Comparison of ENCODE assay signal across 8 cellular contexts in the genomic region with DNA sequence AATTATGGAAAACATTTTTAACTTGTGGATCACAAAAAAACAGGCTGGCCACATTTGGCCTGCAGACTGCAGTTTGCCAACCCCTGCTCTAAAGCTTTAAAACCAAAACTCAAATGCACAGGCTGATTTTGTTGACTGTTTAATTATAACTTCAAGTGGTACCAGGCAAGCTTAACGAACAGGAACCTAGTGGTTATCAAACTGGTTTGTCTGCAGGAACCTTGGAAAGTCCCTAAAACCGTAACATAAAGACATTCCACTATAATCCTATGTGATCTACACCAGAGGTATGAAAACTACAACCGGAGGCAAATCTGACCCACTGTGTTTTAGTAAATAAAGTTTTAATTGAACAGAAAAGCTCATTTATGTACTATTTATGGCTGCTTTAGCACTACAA. TPM values are rescaled to one million over a fixed set of nuclear protein-coding genes. Genes with fewer than 3 reads are reported as not detected.
DNase-seq lines count a peak whose midpoint lies in the region; ATAC-seq and TF ChIP-seq lines count a peak whose summit lies in the region.
"Had no signal": no experiment of that assay in that cellular context is flagged by ENCODE, and none has a peak within 500 bp of the region (broad histone marks: within the 10 kb centered on the region; RNA-seq: fewer than 3 reads in every experiment).

No MANE protein-coding gene starts in this region.

- BruUV-seq in OCI-LY7 (replicated peaks; lab: Mats Ljungman, UMichigan) = no TSS peak
- BruUV-seq in Caco-2 (replicated peaks; lab: Mats Ljungman, UMichigan) = no TSS peak

- no peaks in the 10 kb centered on the region for H3K27me3 ChIP-seq in GM23338 (ENCODE audit: insufficient read depth)
- no peaks in the 10 kb centered on the region for H3K27me3 ChIP-seq in Caco-2 (replicated peaks; ENCODE audit: control insufficient read depth, insufficient read depth, low read length)

- H3K27me3 Mint-ChIP-seq in GM23338 (ENCODE audit: insufficient read depth, low read depth, poor library complexity) (peaks cover 3% of the 10 kb centered on the region), naive B cell (no peaks in the 10 kb centered on the region), Caco-2 (ENCODE audit: insufficient read depth, unreplicated experiment) (no peaks in the 10 kb centered on the region)

- H3K27ac ChIP-seq in GM23338 (ENCODE audit: low read depth) (peak overlapping the region; percentile 7; the same call in 1 of the 2 replicates), OCI-LY7 (ENCODE audit: low read depth, low read length, poor library complexity, severe bottlenecking) (peak overlapping the region; percentile 71)

- no peak for DNase-seq in GM23338 (ENCODE audit: low spot score)
- DNase-seq in OCI-LY7 (ENCODE audit: low spot score) = peak; percentile 52
- DNase-seq in naive B cell = peak; percentile 51
- DNase-seq in HUDEP-2 (lab: John Stamatoyannopoulos, UW; ENCODE audit: unreplicated experiment in 76 of 76) = no peak
- DNase-seq in HuH-7 (ENCODE audit: low spot score) = no peak
- DNase-seq in Caco-2 = no peak
- DNase-seq: cerebellar nuclear complex had no signal

- H3K4me1 Mint-ChIP-seq in GM23338 (peaks cover 50% of the 10 kb centered on the region), naive B cell (peaks cover 52 to 87% (median 75%) of the 10 kb centered on the region in 3 donors), Caco-2 (ENCODE audit: low read depth, unreplicated experiment) (peaks cover 7% of the 10 kb centered on the region)

- no peaks in the 10 kb centered on the region for H3K9me3 Mint-ChIP-seq in GM23338
- H3K9me3 Mint-ChIP-seq in naive B cell = no peaks in the 10 kb centered on the region
- H3K9me3 Mint-ChIP-seq in Caco-2 (ENCODE audit: unreplicated experiment) = no peaks in the 10 kb centered on the region

- H3F3A ChIP-seq in GM23338 (replicated peaks; ENCODE audit: low read depth) = no peaks in the 10 kb centered on the region

- H3K4me2 ChIP-seq in GM23338 (peak overlapping the region; percentile 15; the same call in 1 of the 2 replicates), OCI-LY7 (ENCODE audit: low read length) (peak overlapping the region; percentile 81)

- H3K36me3 ChIP-seq in GM23338 (ENCODE audit: insufficient read depth) (no peaks in the 10 kb centered on the region), OCI-LY7 (ENCODE audit: insufficient read depth, low read length) (peaks cover 12% of the 10 kb centered on the region), Caco-2 (ENCODE audit: control insufficient read depth, insufficient read depth, low read length) (0 out of 2 replicates have a peak, but pooled peaks cover 1% of the 10 kb centered on the region)

- H3K4me3 Mint-ChIP-seq in GM23338 (no peak overlapping the region), naive B cell (peak overlapping the region; percentile 48 to 82 (median 74)), Caco-2 (ENCODE audit: unreplicated experiment) (no peak overlapping the region)

- H3K4me1 ChIP-seq in GM23338 (ENCODE audit: insufficient read depth) (peaks cover 55% of the 10 kb centered on the region), OCI-LY7 (ENCODE audit: insufficient read depth, low read length, poor library complexity, severe bottlenecking) (peaks cover 77% of the 10 kb centered on the region), Caco-2 (peaks cover 33% of the 10 kb centered on the region)

- TF ChIP-seq CTCF in GM23338 (conservative IDR thresholded peaks at IDR 0.05; ENCODE audit: low read depth in 2 of 2) (no peak), OCI-LY7 (conservative IDR thresholded peaks at IDR 0.05; ENCODE audit: low read length) (no peak), Caco-2 (IDR thresholded peaks at IDR 0.05; ENCODE audit: insufficient read depth in 1 of 2, low read depth in 1 of 2, low read length in 1 of 2, severe bottlenecking in 1 of 2, unreplicated experiment in 1 of 2) (no peak)

- H3K27ac Mint-ChIP-seq in GM23338 = no peak overlapping the region
- H3K27ac Mint-ChIP-seq in naive B cell = peak overlapping the region; percentile 72 to 94 (median 92)
- no peak overlapping the region for H3K27ac Mint-ChIP-seq in Caco-2 (ENCODE audit: unreplicated experiment)

- H3K9me2 ChIP-seq in GM23338 (ENCODE audit: insufficient read depth) (no peaks in the 10 kb centered on the region), OCI-LY7 (ENCODE audit: insufficient read depth, low read length) (no peaks in the 10 kb centered on the region)

- H3K4me3 ChIP-seq in GM23338 (no peak overlapping the region), OCI-LY7 (ENCODE audit: low read depth, low read length, poor library complexity, severe bottlenecking) (peak overlapping the region; percentile 46), Caco-2 (ENCODE audit: low read depth, low read length) (no peak overlapping the region)

- POLR2A ChIA-PET in OCI-LY7 (lab: Charles Lee) (interaction anchor here (0.5 to 2.5 kb wide), 13 partner anchors 10 to 1948 kb away, joined by 3 to 16 read pairs (median 3); no protein-coding TSS in a partner anchor), Caco-2 (lab: Charles Lee) (no interaction called here)

- peak; percentile 56 for ATAC-seq in GM18858 (IDR thresholded peaks at IDR 0.05; ENCODE audit: unreplicated experiment)
- ATAC-seq in GM23338 = peak; percentile 23; the same call in 1 of the 3 replicates
- ATAC-seq in naive B cell (ENCODE audit: low read depth in 2 of 2) = peak; percentile 90

- no peaks in the 10 kb centered on the region; the same call in 2 of the 3 replicates for H3K36me3 Mint-ChIP-seq in GM23338 (ENCODE audit: low read depth)
- H3K36me3 Mint-ChIP-seq in naive B cell = no peaks in the 10 kb centered on the region
- H3K36me3 Mint-ChIP-seq in Caco-2 (ENCODE audit: insufficient read depth, unreplicated experiment) = peaks cover 30% of the 10 kb centered on the region

- H2AFZ ChIP-seq in GM23338 (no peak overlapping the region), OCI-LY7 (ENCODE audit: low read length) (no peak overlapping the region)

- CTCF ChIA-PET in OCI-LY7 (lab: Charles Lee; ENCODE audit: unreplicated experiment) (no interaction called here), Caco-2 (lab: Charles Lee) (no interaction called here)

- intact Hi-C loops in OCI-LY7 (cut with micrococcal nuclease; ENCODE audit: unreplicated experiment) = loop anchor here (5.0 kb wide), 2 partner anchors 47 to 83 kb away; no protein-coding TSS in a partner anchor
- intact Hi-C loops in Caco-2 (cut with micrococcal nuclease; ENCODE audit: unreplicated experiment) = no loop called here

- H4K20me1 ChIP-seq in GM23338 (replicated peaks; ENCODE audit: insufficient read depth) (peaks cover 85% of the 10 kb centered on the region), OCI-LY7 (ENCODE audit: insufficient read depth, low read length) (peaks cover 42% of the 10 kb centered on the region)

- H3K9me3 ChIP-seq in OCI-LY7 (ENCODE audit: low read length) = no peaks in the 10 kb centered on the region
- peaks cover 4% of the 10 kb centered on the region; the same call in 1 of the 2 replicates for H3K9me3 ChIP-seq in Caco-2

- H3K79me2 ChIP-seq in GM23338 (replicated peaks; ENCODE audit: insufficient read depth) = peaks cover 100% of the 10 kb centered on the region
- H3K79me2 ChIP-seq in OCI-LY7 (ENCODE audit: insufficient read depth, low read depth, low read length) = peaks cover 100% of the 10 kb centered on the region

TF ChIP-seq in GM23338, 12 proteins besides CTCF, POLR2A, EP300 and RAD21 (continues in another document):
- no peak for TF ChIP-seq STAT1 (IDR thresholded peaks at IDR 0.05; ENCODE audit: unreplicated experiment)

RNA-seq across cellular contexts. Expression of gene TBL1XR1, which starts 52.4 kb away (rescaled TPM):
- 122 and 130 TPM in 2 replicates for total RNA-seq in GM23338 (2014; rRNA removed; shearing (Covaris generic))
- polyA plus RNA-seq in GM23338 (2016; fragmentation: Nextera tagmentation; extraction: Ambion mirVana) (37.7 and 49.6 TPM in 2 replicates), naive B cell (ENCODE audit: low read depth in 6 of 6) (10 to 100 TPM; 18.4 to 48.3 (median 33.2) TPM)
- 103 and 121 TPM in 2 replicates for total RNA-seq in OCI-LY7 (2014; rRNA removed; shearing (Covaris generic))
- total RNA-seq in OCI-LY7 (2022) (158 and 162 TPM in 2 replicates), Caco-2 (2022) (127 and 140 TPM in 2 replicates)

Comparison
In these comparisons a context has a peak if more than half of its experiments do, and no peak if none do; other contexts are left out.
1. ATAC-seq: peak in every context shown above with its lines; median percentile 90 in naive B cell; 56 in GM18858; 23 in GM23338.
2. DNase-seq: peak in OCI-LY7 (single experiment) and naive B cell (single experiment); none in GM23338 (single experiment), HUDEP-2 (0 of 76), HuH-7 (single experiment) and Caco-2 (0 of 2).
3. H3K27ac Mint-ChIP-seq: peak in naive B cell (6 of 6); none in GM23338 (single experiment) and Caco-2 (single experiment).
4. H3K4me3 Mint-ChIP-seq: peak in naive B cell (8 of 8); none in GM23338 (single experiment) and Caco-2 (single experiment).